ENCODE assay signal across 17 cellular contexts in the genomic region with DNA sequence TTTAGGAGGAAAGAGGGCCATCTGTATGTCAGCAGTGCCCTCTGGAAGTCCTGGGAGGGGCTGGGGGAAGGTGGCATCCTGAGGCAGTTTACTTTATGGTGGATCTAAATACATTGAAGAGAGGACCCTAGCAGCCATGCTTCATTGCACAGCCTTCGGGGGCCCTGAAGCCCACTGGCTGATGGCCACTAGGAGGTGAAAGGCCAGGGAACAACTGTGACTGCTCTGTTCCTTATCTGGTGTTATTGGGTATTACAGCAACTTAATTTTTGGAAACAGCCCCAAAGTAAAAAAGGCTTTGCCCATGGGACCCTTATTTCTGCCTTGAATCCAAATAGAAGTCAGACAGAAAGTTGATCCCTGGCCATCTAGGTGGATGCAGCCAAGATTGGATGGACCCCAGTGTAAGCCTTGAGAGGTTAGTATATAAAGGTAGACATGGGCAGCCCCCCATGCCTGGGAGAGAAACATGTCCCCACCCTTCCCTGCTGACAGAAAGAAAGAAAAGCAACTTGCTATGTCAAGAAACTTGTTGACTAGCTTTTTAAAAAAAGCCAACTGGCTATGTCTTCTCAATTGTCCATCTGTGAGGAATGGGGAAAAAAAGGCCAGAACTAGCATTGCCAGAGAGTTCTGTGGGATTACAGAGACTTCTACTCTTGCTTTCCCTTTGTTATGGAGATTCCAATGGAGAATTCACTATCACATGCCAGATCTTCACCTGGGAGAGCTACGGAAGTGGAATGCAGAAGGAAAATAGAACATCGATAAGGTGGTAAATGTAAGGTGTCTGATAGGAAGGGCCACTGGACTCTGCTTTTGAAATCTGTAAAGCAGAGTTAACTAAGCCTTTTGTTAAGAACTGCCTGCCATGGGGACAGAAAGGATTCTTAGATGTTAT. TPM values are rescaled to one million over a fixed set of nuclear protein-coding genes. Genes with fewer than 3 reads are reported as not detected.
DNase-seq lines count a peak whose midpoint lies in the region; ATAC-seq and TF ChIP-seq lines count a peak whose summit lies in the region.
"Had no signal": no experiment of that assay in that cellular context is flagged by ENCODE, and none has a peak within 500 bp of the region (broad histone marks: within the 10 kb centered on the region; RNA-seq: fewer than 3 reads in every experiment).

No MANE protein-coding gene starts in this region.

- H3K9me3 ChIP-seq in endodermal cell (ENCODE audit: control insufficient read depth, low read length) (no peaks in the 10 kb centered on the region), right cardiac atrium (ENCODE audit: control insufficient read depth, low read length) (peaks cover 4% of the 10 kb centered on the region), left lung (peaks cover 0 to 4% of the 10 kb centered on the region in 2 donors)

- 86 to 88% methylated on average over 3 of the region's 3 CpGs for WGBS in endodermal cell (ENCODE audit: insufficient coverage in 1 of 2, insufficient read length in 1 of 2), 2 experiments
- 64% methylated on average over 3 of the region's 3 CpGs for WGBS in right cardiac atrium

- ATAC-seq in right cardiac atrium (peak; percentile 74 to 92), GM21526 (IDR thresholded peaks at IDR 0.05; ENCODE audit: low FRiP score, unreplicated experiment) (no peak), left lung (no peak)
- ATAC-seq: CD8-positive, alpha-beta T cell had no signal

- H3K36me3 Mint-ChIP-seq in endodermal cell (ENCODE audit: low read depth): no peaks in the 10 kb centered on the region
- H3K36me3 Mint-ChIP-seq: CD14-positive monocyte; CD8-positive, alpha-beta T cell had no signal

- no peaks in the 10 kb centered on the region for H3K27me3 ChIP-seq in endodermal cell (ENCODE audit: control insufficient read depth, insufficient read depth, low read length, poor library complexity, severe bottlenecking)
- H3K27me3 ChIP-seq in right cardiac atrium (ENCODE audit: control insufficient read depth, insufficient read depth): no peaks in the 10 kb centered on the region
- no peaks in the 10 kb centered on the region for H3K27me3 ChIP-seq in left lung

- no peak overlapping the region for H3K4me3 Mint-ChIP-seq in endodermal cell
- H3K4me3 Mint-ChIP-seq: CD14-positive monocyte; CD8-positive, alpha-beta T cell; HFFc6 had no signal

- H3K27ac ChIP-seq in endodermal cell (ENCODE audit: low read depth, low read length) (no peak overlapping the region), right cardiac atrium (ENCODE audit: low read length) (no peak overlapping the region), coronary artery (no peak overlapping the region), left lung (no peak overlapping the region)
- H3K27ac ChIP-seq: 22Rv1, HL-60 had no signal

- H3K27ac Mint-ChIP-seq in endodermal cell: no peak overlapping the region
- H3K27ac Mint-ChIP-seq: CD14-positive monocyte; CD8-positive, alpha-beta T cell; HFFc6 had no signal

- no peak overlapping the region for H3K9ac ChIP-seq in endodermal cell (ENCODE audit: extremely low read depth, low read length, poor library complexity, severe bottlenecking)

- H3K27me3 Mint-ChIP-seq in endodermal cell (ENCODE audit: insufficient read depth): no peaks in the 10 kb centered on the region

- peaks cover 2% of the 10 kb centered on the region for H3K9me3 Mint-ChIP-seq in endodermal cell
- H3K9me3 Mint-ChIP-seq: CD8-positive, alpha-beta T cell; HFFc6 had no signal

- peaks cover 6% of the 10 kb centered on the region for H3K4me1 Mint-ChIP-seq in endodermal cell
- H3K4me1 Mint-ChIP-seq: CD14-positive monocyte had no signal

- H3K4me1 ChIP-seq in endodermal cell (ENCODE audit: control insufficient read depth, insufficient read depth, low read length) (no peaks in the 10 kb centered on the region), right cardiac atrium (ENCODE audit: control insufficient read depth, insufficient read depth, low read length) (no peaks in the 10 kb centered on the region), left lung (no peaks in the 10 kb centered on the region)

- peak; percentile 49 for TF ChIP-seq CTCF in endodermal cell (conservative IDR thresholded peaks at IDR 0.05)
- TF ChIP-seq CTCF in coronary artery (IDR thresholded peaks at IDR 0.05): no peak
- no peak for TF ChIP-seq CTCF in left lung (IDR thresholded peaks at IDR 0.05)

- DNase-seq in DMS 273 (lab: John Stamatoyannopoulos, UW; ENCODE audit: unreplicated experiment) (peak; percentile 13), DMS 273 treated with DMSO at 0.1 percent for 48 hours (lab: John Stamatoyannopoulos, UW) (no peak), ELF-1 (ENCODE audit: low read depth, low spot score) (peak; percentile 8), endodermal cell (no peak), right cardiac atrium (peak; percentile 55 to 89 (median 75)), coronary artery (ENCODE audit: low spot score) (no peak), left lung (no peak)
- DNase-seq: CD8-positive, alpha-beta T cell; COR-L47; DMS53; GOT3; HCEC 1CT; HFFc6 had no signal

- intact Hi-C loops in right cardiac atrium (cut with DNase I): no loop called here
- intact Hi-C loops in left lung (cut with DNase I): no loop called here

- H3K36me3 ChIP-seq in endodermal cell (ENCODE audit: control insufficient read depth, insufficient read depth, low read length) (no peaks in the 10 kb centered on the region), left lung (no peaks in the 10 kb centered on the region)

- H3K4me3 ChIP-seq in endodermal cell (ENCODE audit: low read length): no peak overlapping the region
- H3K4me3 ChIP-seq in right cardiac atrium (ENCODE audit: low read length): no peak overlapping the region
- no peak overlapping the region for H3K4me3 ChIP-seq in coronary artery
- no peak overlapping the region for H3K4me3 ChIP-seq in left lung

RNA-seq across cellular contexts. Expression of gene OSR1, which starts 58.6 kb away (rescaled TPM):
- total RNA-seq in endodermal cell (not detected), right cardiac atrium (10 to 100 TPM in 1 of 4 donors, 1 to 10 TPM in 3; 5.7 to 26.5 (median 8.7) TPM), left lung (10 to 100 TPM; 20.5 to 41.5 TPM)
- 0.82 TPM for polyA plus RNA-seq in endodermal cell (2013, experiment 1 of 2)
- 0.46 TPM for polyA plus RNA-seq in endodermal cell (2013, experiment 2 of 2)
- 9.6 TPM for polyA plus RNA-seq in right cardiac atrium
- total RNA-seq: CD8-positive, alpha-beta T cell had no signal
- polyA plus RNA-seq: CD14-positive monocyte had no signal

Comparison
In these comparisons a context has a peak if more than half of its experiments do, and no peak if none do; other contexts are left out.
1. DNase-seq: peak in DMS 273 (single experiment), ELF-1 (single experiment) and right cardiac atrium (3 of 3); none in DMS 273 treated with DMSO at 0.1 percent for 48 hours (single experiment), endodermal cell (single experiment), coronary artery (single experiment) and left lung (0 of 2).
2. ATAC-seq: peak in right cardiac atrium (2 of 2); none in GM21526 (single experiment) and left lung (single experiment).
3. RNA of gene OSR1, which starts 58.6 kb away (total RNA-seq): 20.5 to 41.5 TPM in left lung and 5.7 to 26.5 TPM in right cardiac atrium; not detected in endodermal cell; every median in the first group is over 4 times any median in the second.